Comparison of ENCODE assay signal across 17 cellular contexts in the genomic region with DNA sequence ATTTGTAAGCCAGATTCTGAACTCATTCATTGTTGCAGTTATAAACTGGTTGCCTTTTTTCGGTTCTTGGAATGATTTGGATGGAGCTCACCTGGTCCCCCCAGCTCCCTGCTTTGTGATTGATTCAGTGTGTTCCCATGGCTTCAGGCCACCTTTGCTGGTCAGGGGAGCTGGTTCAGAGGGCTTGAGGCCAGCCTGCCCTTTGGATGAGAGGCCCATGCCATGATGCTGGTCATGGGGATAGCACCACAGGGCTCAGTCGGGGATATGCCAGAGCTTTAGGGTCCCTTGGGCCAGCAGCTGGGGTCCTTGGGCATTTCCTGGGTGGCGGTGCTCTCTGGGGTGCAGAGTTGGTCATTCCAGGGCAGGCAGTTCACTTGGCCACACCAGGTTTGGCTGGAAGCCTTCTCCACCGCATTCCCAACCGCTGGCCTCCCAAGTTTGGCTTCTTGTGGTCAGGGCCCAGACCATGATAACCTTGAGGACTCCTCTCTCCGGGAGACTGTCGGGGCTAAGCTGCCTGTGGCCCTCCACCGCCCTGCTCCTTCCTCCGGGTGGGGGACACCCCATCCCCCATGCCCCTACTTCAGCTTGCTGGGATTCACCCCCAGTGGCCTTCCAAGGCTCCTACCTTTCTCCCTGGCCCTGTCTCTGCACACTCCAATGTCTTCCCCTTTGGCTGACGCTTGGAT.
DNase-seq lines count a peak whose midpoint lies in the region; ATAC-seq, FAIRE-seq and TF ChIP-seq lines count a peak whose summit lies in the region.
"Had no signal": no experiment of that assay in that cellular context is flagged by ENCODE, and none has a peak within 500 bp of the region (broad histone marks: within the 10 kb centered on the region; RNA-seq: fewer than 3 reads in every experiment).

No MANE protein-coding gene starts in this region.

- H3K36me3 ChIP-seq in HUES48 (ENCODE audit: control insufficient read depth, insufficient read depth, low read length) (no peaks in the 10 kb centered on the region), right lobe of liver (no peaks in the 10 kb centered on the region)
- H3K36me3 ChIP-seq: colonic mucosa had no signal

- H3K9ac ChIP-seq in HUES48 (ENCODE audit: low read depth, low read length) = no peak overlapping the region

- H3K9me3 ChIP-seq in HUES48 (ENCODE audit: control insufficient read depth, insufficient read depth, low read length) = no peaks in the 10 kb centered on the region
- no peaks in the 10 kb centered on the region for H3K9me3 ChIP-seq in right lobe of liver
- H3K9me3 ChIP-seq: A549, colonic mucosa, upper lobe of left lung had no signal

- no peak for FAIRE-seq in H54 (lab: Jason Lieb, UNC)
- FAIRE-seq: A549, islet of Langerhans, K562 had no signal

- H3K4me1 ChIP-seq in HUES48 (ENCODE audit: control insufficient read depth, insufficient read depth, low read length) = peaks cover 12% of the 10 kb centered on the region
- H3K4me1 ChIP-seq in right lobe of liver = peaks cover 0 to 9% (median 4%) of the 10 kb centered on the region in 4 donors
- H3K4me1 ChIP-seq: A549, colonic mucosa had no signal

- intact Hi-C loops in right lobe of liver (cut with DNase I) = no loop called here
- intact Hi-C loops in Calu3 (cut with micrococcal nuclease; ENCODE audit: unreplicated experiment) = no loop called here

- no peak overlapping the region for H3K4me3 Mint-ChIP-seq in Calu3 (ENCODE audit: low read depth, unreplicated experiment)

- no TSS peak for BruUV-seq in Calu3 (replicated peaks; lab: Mats Ljungman, UMichigan)

- in situ Hi-C loops in astrocyte of the spinal cord (cut with HindIII; ENCODE audit: low sequenced_read_pairs) = no loop called here

- H3K36me3 Mint-ChIP-seq in Calu3 (ENCODE audit: insufficient read depth, unreplicated experiment) = no peaks in the 10 kb centered on the region

- DNase-seq in AG08395 (ENCODE audit: low spot score) = peak; percentile 15
- DNase-seq in astrocyte of the spinal cord (ENCODE audit: low read depth, low spot score) = peak; percentile 31
- peak in 1 of 3 donors; percentile 39 for DNase-seq in right lobe of liver
- no peak for DNase-seq in GM20000 (ENCODE audit: low spot score)
- DNase-seq in H54 (ENCODE audit: insufficient read length, low spot score) = no peak
- no peak for DNase-seq in epidermal melanocyte (ENCODE audit: insufficient read length, low spot score)
- DNase-seq in Calu3 = no peak
- DNase-seq: activated CD8-positive, alpha-beta memory T cell treated with anti-CD3 and anti-CD28 coated beads for 24 hours; activated naive CD4-positive, alpha-beta T cell treated with anti-CD3 and anti-CD28 coated beads, Interleukin-2, amount 50 U/mL, for 16 hours; colonic mucosa; DMS79; stimulated activated CD4-positive, alpha-beta T cell treated with anti-CD3 and anti-CD28 coated beads, Interleukin-12 subunit alpha, Interleukin-12 subunit beta, amount 100 ng/mL, for 4 hours; upper lobe of left lung had no signal

- H3K27me3 ChIP-seq in HUES48 (ENCODE audit: control insufficient read depth, insufficient read depth, low read length) (no peaks in the 10 kb centered on the region), right lobe of liver (no peaks in the 10 kb centered on the region)
- H3K27me3 ChIP-seq: colonic mucosa, upper lobe of left lung had no signal

- WGBS in right lobe of liver (ENCODE audit: insufficient coverage, low coverage, low lambda C conversion rate, missing lambda C conversion rate) = 80% methylated on average over 1 of the region's 10 CpGs

- no peaks in the 10 kb centered on the region for H3K9me3 Mint-ChIP-seq in Calu3 (ENCODE audit: low read depth, unreplicated experiment)

- TF ChIP-seq CTCF in astrocyte of the spinal cord (IDR thresholded peaks at IDR 0.05; ENCODE audit: low read depth, low read length) (no peak), right lobe of liver (IDR thresholded peaks at IDR 0.05) (no peak), GM20000 (IDR thresholded peaks at IDR 0.05; ENCODE audit: extremely low read depth, missing control alignments) (no peak), Calu3 (IDR thresholded peaks at IDR 0.05; ENCODE audit: unreplicated experiment) (no peak)

- H3K4me1 Mint-ChIP-seq in Calu3 (ENCODE audit: low read depth, unreplicated experiment) = peaks cover 8% of the 10 kb centered on the region

- H3K27ac ChIP-seq in HUES48 (ENCODE audit: low read depth, low read length) (peak overlapping the region; percentile 37), right lobe of liver (no peak overlapping the region)
- H3K27ac ChIP-seq: A549, colonic mucosa had no signal

- H3K27ac Mint-ChIP-seq in Calu3 (ENCODE audit: unreplicated experiment) = no peak overlapping the region

- H3K4me3 ChIP-seq in HUES48 (ENCODE audit: low read depth, low read length) (no peak overlapping the region), astrocyte of the spinal cord (ENCODE audit: low read depth, low read length) (no peak overlapping the region), right lobe of liver (no peak overlapping the region)
- H3K4me3 ChIP-seq: A549, colonic mucosa, K562, upper lobe of left lung had no signal

- no peak for TF ChIP-seq POLR2A in right lobe of liver (IDR thresholded peaks at IDR 0.05)
- no peak for TF ChIP-seq POLR2A in H54 (IDR thresholded peaks at IDR 0.05; ENCODE audit: low read depth, low read length)

- CTCF ChIA-PET in Calu3 (lab: Charles Lee) = no interaction called here

- peak in 3 of 4 donors; percentile 17 to 35 (median 22) for ATAC-seq in right lobe of liver
- ATAC-seq: K562 had no signal

- no peaks in the 10 kb centered on the region for H3K27me3 Mint-ChIP-seq in Calu3 (ENCODE audit: unreplicated experiment)

Comparison
In these comparisons a context has a peak if more than half of its experiments do, and no peak if none do; other contexts are left out.
1. DNase-seq: peak in AG08395 (single experiment) and astrocyte of the spinal cord (single experiment); none in GM20000 (single experiment), H54 (single experiment), epidermal melanocyte (single experiment) and Calu3 (single experiment).